1 cellular context compared by ENCODE assay signal in the genomic region with DNA sequence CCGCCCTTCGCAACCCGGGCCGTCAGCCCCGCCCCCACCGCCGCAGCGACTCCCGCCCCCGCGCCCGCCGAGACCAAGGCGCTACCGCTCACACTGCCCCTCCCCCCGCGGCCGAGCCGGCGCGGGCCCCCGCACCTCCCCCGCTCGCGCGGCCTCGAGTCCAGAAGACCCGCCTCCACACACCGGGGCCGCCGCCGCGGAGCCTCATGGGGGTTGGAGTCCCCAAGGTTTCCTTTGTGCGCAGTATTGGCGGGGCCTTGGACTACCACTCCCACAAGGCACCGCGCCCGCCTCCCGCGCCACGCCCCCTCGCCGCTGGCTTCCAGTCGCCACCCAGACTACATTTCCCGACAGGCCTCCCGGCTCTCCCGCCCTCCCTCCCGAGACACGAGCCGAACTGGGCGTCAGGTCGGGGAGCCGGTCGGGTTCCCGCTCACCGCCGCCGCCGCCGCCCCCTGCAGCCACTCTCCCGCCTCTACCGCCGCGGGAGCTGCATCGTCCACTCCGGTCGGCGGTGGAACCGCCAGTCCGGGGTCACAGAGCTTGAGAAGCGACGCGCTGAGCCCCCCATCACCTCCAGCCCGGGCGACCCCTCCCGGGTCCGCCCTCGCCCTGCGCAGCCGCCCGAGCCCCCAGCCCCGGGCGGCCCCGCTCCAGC.
A peak's percentile ranks its signal among the peaks of the same experiment; 100 is the strongest.
TF ChIP-seq lines count a peak whose summit lies in the region.

TSS of gene PHF13 (plus strand) at position 371 of the 658 bp plus-strand sequence. CDS start 336 bp downstream, outside the sequence.

TF ChIP-seq in HEK293, 187 proteins besides CTCF, POLR2A, EP300 and RAD21 (continued from another document and continues in another):
- 0 out of 2 replicates have a peak, but pooled peaks have one; percentile 50 for TF ChIP-seq ZNF449 (tag by site-specific recombination; IDR thresholded peaks at IDR 0.05)
- no peak for TF ChIP-seq ZNF366 (tag by site-specific recombination; conservative IDR thresholded peaks at IDR 0.05)
- TF ChIP-seq ZNF658 (tag by site-specific recombination; IDR thresholded peaks at IDR 0.05) = no peak
- TF ChIP-seq ZNF473 (tag by site-specific recombination; IDR thresholded peaks at IDR 0.05) = no peak
- TF ChIP-seq BCL11A (tag by site-specific recombination; IDR thresholded peaks at IDR 0.05; ENCODE audit: low read depth) = no peak
- peak; percentile 87 for TF ChIP-seq EGR2 (tag by site-specific recombination; IDR thresholded peaks at IDR 0.05; ENCODE audit: low read depth)
- no peak for TF ChIP-seq ZNF280D (tag by site-specific recombination; IDR thresholded peaks at IDR 0.05)
- TF ChIP-seq ZNF571 (tag by site-specific recombination; IDR thresholded peaks at IDR 0.05) = no peak
- no peak for TF ChIP-seq ZNF423 (tag by site-specific recombination; IDR thresholded peaks at IDR 0.05)
- no peak for TF ChIP-seq ZNF302 (tag by site-specific recombination; IDR thresholded peaks at IDR 0.05; ENCODE audit: low read depth)
- TF ChIP-seq ZNF660 (tag by site-specific recombination; IDR thresholded peaks at IDR 0.05) = no peak
- TF ChIP-seq ZNF76 (tag by site-specific recombination; IDR thresholded peaks at IDR 0.05; ENCODE audit: borderline replicate concordance, low read depth) = peak; percentile 99
- TF ChIP-seq ZNF174 (tag by site-specific recombination; IDR thresholded peaks at IDR 0.05) = no peak
- TF ChIP-seq TCF7L2 (IDR thresholded peaks at IDR 0.05; ENCODE audit: borderline replicate concordance, low read depth, low read length) = no peak
- TF ChIP-seq ZNF549 (tag by site-specific recombination; IDR thresholded peaks at IDR 0.05) = no peak
- TF ChIP-seq, protein P1, sequence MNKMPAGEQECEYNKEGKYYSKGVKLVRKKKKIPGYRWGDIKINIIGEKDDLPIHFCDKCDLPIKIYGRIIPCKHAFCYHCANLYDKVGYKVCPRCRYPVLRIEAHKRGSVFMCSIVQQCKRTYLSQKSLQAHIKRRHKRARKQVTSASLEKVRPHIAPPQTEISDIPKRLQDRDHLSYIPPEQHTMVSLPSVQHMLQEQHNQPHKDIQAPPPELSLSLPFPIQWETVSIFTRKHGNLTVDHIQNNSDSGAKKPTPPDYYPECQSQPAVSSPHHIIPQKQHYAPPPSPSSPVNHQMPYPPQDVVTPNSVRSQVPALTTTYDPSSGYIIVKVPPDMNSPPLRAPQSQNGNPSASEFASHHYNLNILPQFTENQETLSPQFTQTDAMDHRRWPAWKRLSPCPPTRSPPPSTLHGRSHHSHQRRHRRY (tag by site-specific recombination; IDR thresholded peaks at IDR 0.05) = no peak
- TF ChIP-seq YY1 (tag by site-specific recombination; IDR thresholded peaks at IDR 0.05) = no peak; the same call in 1 of the 2 replicates
- TF ChIP-seq ZNF785 (tag by site-specific recombination; IDR thresholded peaks at IDR 0.05) = no peak
- no peak for TF ChIP-seq ZNF514 (tag by site-specific recombination; IDR thresholded peaks at IDR 0.05)
- no peak for TF ChIP-seq ZNF16 (tag by site-specific recombination; IDR thresholded peaks at IDR 0.05; ENCODE audit: low read depth)
- TF ChIP-seq GFI1B (tag by site-specific recombination; IDR thresholded peaks at IDR 0.05) = no peak
- no peak for TF ChIP-seq ZFP3 (tag by site-specific recombination; IDR thresholded peaks at IDR 0.05; ENCODE audit: low read depth)
- peak; percentile 95 for TF ChIP-seq ZFHX2 (tag by site-specific recombination; conservative IDR thresholded peaks at IDR 0.05)
- TF ChIP-seq KLF16 (tag by site-specific recombination; IDR thresholded peaks at IDR 0.05) = peak; percentile 90
- peak; percentile 67 for TF ChIP-seq ZNF335 (tag by site-specific recombination; conservative IDR thresholded peaks at IDR 0.05)
- no peak for TF ChIP-seq ZNF132 (tag by site-specific recombination; IDR thresholded peaks at IDR 0.05; ENCODE audit: borderline replicate concordance)
- TF ChIP-seq ZNF626 (tag by site-specific recombination; IDR thresholded peaks at IDR 0.05) = no peak
- no peak for TF ChIP-seq ZNF837 (tag by site-specific recombination; IDR thresholded peaks at IDR 0.05)
- peak; percentile 99 for TF ChIP-seq KLF9 (tag by site-specific recombination; IDR thresholded peaks at IDR 0.05; ENCODE audit: low read depth)
- no peak for TF ChIP-seq ZNF610 (tag by site-specific recombination; IDR thresholded peaks at IDR 0.05; ENCODE audit: borderline replicate concordance)
- TF ChIP-seq GLIS1 (tag by site-specific recombination; IDR thresholded peaks at IDR 0.05) = peak; percentile 73
- TF ChIP-seq ZNF791 (tag by site-specific recombination; IDR thresholded peaks at IDR 0.05) = no peak
- no peak for TF ChIP-seq ZNF433 (tag by site-specific recombination; IDR thresholded peaks at IDR 0.05; ENCODE audit: low read depth)
- TF ChIP-seq ZNF26 (tag by site-specific recombination; IDR thresholded peaks at IDR 0.05) = no peak
- no peak for TF ChIP-seq ZNF138 (tag by site-specific recombination; IDR thresholded peaks at IDR 0.05; ENCODE audit: borderline replicate concordance)
- TF ChIP-seq ZNF776 (tag by site-specific recombination; IDR thresholded peaks at IDR 0.05; ENCODE audit: borderline replicate concordance) = no peak
- no peak for TF ChIP-seq ZNF548 (tag by site-specific recombination; IDR thresholded peaks at IDR 0.05)
- no peak for TF ChIP-seq ZNF768 (tag by site-specific recombination; IDR thresholded peaks at IDR 0.05)
- TF ChIP-seq REPIN1 (tag by site-specific recombination; IDR thresholded peaks at IDR 0.05; ENCODE audit: low read depth) = no peak
- no peak for TF ChIP-seq MZF1 (tag by site-specific recombination; IDR thresholded peaks at IDR 0.05; ENCODE audit: borderline replicate concordance)
- TF ChIP-seq SCRT2 (tag by site-specific recombination; IDR thresholded peaks at IDR 0.05) = no peak
- TF ChIP-seq ZNF530 (tag by site-specific recombination; IDR thresholded peaks at IDR 0.05; ENCODE audit: low read depth) = no peak
- no peak for TF ChIP-seq ZSCAN18 (tag by site-specific recombination; IDR thresholded peaks at IDR 0.05)
- no peak for TF ChIP-seq SETDB1 (IDR thresholded peaks at IDR 0.05; ENCODE audit: insufficient read length, low read length)
- no peak for TF ChIP-seq ZNF266 (tag by site-specific recombination; IDR thresholded peaks at IDR 0.05; ENCODE audit: low read depth)
- no peak for TF ChIP-seq SALL2 (tag by site-specific recombination; IDR thresholded peaks at IDR 0.05; ENCODE audit: borderline replicate concordance)
- TF ChIP-seq ZNF501 (tag by site-specific recombination; IDR thresholded peaks at IDR 0.05) = no peak
- no peak for TF ChIP-seq MYNN (tag by site-specific recombination; IDR thresholded peaks at IDR 0.05; ENCODE audit: borderline replicate concordance)
- TF ChIP-seq ZNF585B (tag by site-specific recombination; IDR thresholded peaks at IDR 0.05) = no peak
- peak; percentile 90 for TF ChIP-seq SP2 (tag by site-specific recombination; IDR thresholded peaks at IDR 0.05)
- TF ChIP-seq ZNF140 (tag by site-specific recombination; IDR thresholded peaks at IDR 0.05) = no peak
- TF ChIP-seq, protein P2, sequence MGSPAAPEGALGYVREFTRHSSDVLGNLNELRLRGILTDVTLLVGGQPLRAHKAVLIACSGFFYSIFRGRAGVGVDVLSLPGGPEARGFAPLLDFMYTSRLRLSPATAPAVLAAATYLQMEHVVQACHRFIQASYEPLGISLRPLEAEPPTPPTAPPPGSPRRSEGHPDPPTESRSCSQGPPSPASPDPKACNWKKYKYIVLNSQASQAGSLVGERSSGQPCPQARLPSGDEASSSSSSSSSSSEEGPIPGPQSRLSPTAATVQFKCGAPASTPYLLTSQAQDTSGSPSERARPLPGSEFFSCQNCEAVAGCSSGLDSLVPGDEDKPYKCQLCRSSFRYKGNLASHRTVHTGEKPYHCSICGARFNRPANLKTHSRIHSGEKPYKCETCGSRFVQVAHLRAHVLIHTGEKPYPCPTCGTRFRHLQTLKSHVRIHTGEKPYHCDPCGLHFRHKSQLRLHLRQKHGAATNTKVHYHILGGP (tag by site-specific recombination; IDR thresholded peaks at IDR 0.05) = no peak
- no peak for TF ChIP-seq ZNF654 (tag by site-specific recombination; IDR thresholded peaks at IDR 0.05; ENCODE audit: low read depth)
- peak; percentile 94 for TF ChIP-seq ZBTB6 (tag by site-specific recombination; IDR thresholded peaks at IDR 0.05)
- TF ChIP-seq ZBTB26 (tag by site-specific recombination; optimal IDR thresholded peaks at IDR 0.05) = peak; percentile 97
- TF ChIP-seq ZSCAN23 (tag by site-specific recombination; IDR thresholded peaks at IDR 0.05) = no peak
- peak; percentile 34; the same call in 1 of the 2 replicates for TF ChIP-seq SP7 (tag by site-specific recombination; IDR thresholded peaks at IDR 0.05)
- TF ChIP-seq ZNF596 (tag by site-specific recombination; IDR thresholded peaks at IDR 0.05) = no peak
- no peak for TF ChIP-seq ZSCAN16 (tag by site-specific recombination; IDR thresholded peaks at IDR 0.05)
- TF ChIP-seq, protein P3, sequence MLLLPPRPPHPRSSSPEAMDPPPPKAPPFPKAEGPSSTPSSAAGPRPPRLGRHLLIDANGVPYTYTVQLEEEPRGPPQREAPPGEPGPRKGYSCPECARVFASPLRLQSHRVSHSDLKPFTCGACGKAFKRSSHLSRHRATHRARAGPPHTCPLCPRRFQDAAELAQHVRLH (tag by site-specific recombination; IDR thresholded peaks at IDR 0.05) = 0 out of 2 replicates have a peak, but pooled peaks have one; percentile 48
